In the genomic region with DNA sequence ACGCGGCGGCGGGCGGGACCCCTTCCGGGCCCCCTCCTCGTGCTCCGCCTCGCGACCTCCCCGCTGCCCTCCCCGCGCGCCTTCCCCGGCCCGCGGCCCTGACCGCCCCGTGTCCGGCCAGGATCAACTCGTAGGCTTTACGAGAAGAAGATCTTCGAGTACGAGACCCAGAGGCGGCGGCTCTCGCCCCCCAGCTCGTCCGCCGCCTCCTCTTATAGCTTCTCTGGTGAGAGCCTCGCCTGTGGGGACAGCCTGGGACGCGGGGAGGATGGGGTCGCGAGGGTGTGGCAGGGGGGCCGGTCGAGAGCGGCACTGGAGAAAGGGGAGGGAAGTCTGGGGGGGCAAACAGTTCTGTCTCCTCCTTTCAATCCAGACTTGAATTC, we compare ENCODE assay signal across 1 cellular context.
TF ChIP-seq lines count a peak whose summit lies in the region.

No MANE protein-coding gene starts in this region.

TF ChIP-seq in HepG2, 621 proteins besides CTCF, POLR2A, EP300 and RAD21 (continues in another document):
- TF ChIP-seq HMG20A (CRISPR knock-in tag; IDR thresholded peaks at IDR 0.05; ENCODE audit: borderline replicate concordance) (no peak), ZNF878 (CRISPR knock-in tag; IDR thresholded peaks at IDR 0.05) (no peak), POLR2AphosphoS2 (IDR thresholded peaks at IDR 0.05; ENCODE audit: low read depth, low read length) (no peak), TARDBP (CRISPR knock-in tag; IDR thresholded peaks at IDR 0.05) (no peak), MNT (IDR thresholded peaks at IDR 0.05) (no peak), RELA (CRISPR knock-in tag; IDR thresholded peaks at IDR 0.05) (no peak), AGO1 (IDR thresholded peaks at IDR 0.05; ENCODE audit: low read depth, low read length, poor library complexity, severe bottlenecking) (no peak), CCDC6 (CRISPR knock-in tag; IDR thresholded peaks at IDR 0.05) (no peak), ZNF136 (CRISPR knock-in tag; IDR thresholded peaks at IDR 0.05; ENCODE audit: low read depth) (no peak), ZC3H4 (CRISPR knock-in tag; IDR thresholded peaks at IDR 0.05; ENCODE audit: borderline replicate concordance) (no peak), PATZ1 (CRISPR knock-in tag; IDR thresholded peaks at IDR 0.05) (no peak), ZNF3 (CRISPR knock-in tag; IDR thresholded peaks at IDR 0.05) (no peak), ZNF510 (CRISPR knock-in tag; IDR thresholded peaks at IDR 0.05; ENCODE audit: low read depth) (no peak), ZMAT3 (CRISPR knock-in tag; conservative IDR thresholded peaks at IDR 0.05) (no peak), MLLT10 (CRISPR knock-in tag; IDR thresholded peaks at IDR 0.05) (no peak), KLF15 (CRISPR knock-in tag; IDR thresholded peaks at IDR 0.05; ENCODE audit: borderline replicate concordance) (no peak), GFI1 (CRISPR knock-in tag; IDR thresholded peaks at IDR 0.05; ENCODE audit: borderline replicate concordance) (no peak), ZNF687 (CRISPR knock-in tag; IDR thresholded peaks at IDR 0.05) (peak; percentile 12; the same call in 1 of the 2 replicates), ZNF768 (CRISPR knock-in tag; IDR thresholded peaks at IDR 0.05) (0 out of 2 replicates have a peak, but pooled peaks have one; percentile 5), FUBP1 (CRISPR knock-in tag; IDR thresholded peaks at IDR 0.05; ENCODE audit: borderline replicate concordance) (no peak), ATF3 (CRISPR knock-in tag; IDR thresholded peaks at IDR 0.05) (no peak), PRMT3 (CRISPR knock-in tag; IDR thresholded peaks at IDR 0.05; ENCODE audit: borderline replicate concordance, low read depth) (no peak), ZMYM4 (CRISPR knock-in tag; IDR thresholded peaks at IDR 0.05) (no peak), ZNF558 (CRISPR knock-in tag; IDR thresholded peaks at IDR 0.05; ENCODE audit: borderline replicate concordance) (0 out of 2 replicates have a peak, but pooled peaks have one; percentile 28), ZBTB38 (CRISPR knock-in tag; IDR thresholded peaks at IDR 0.05) (0 out of 2 replicates have a peak, but pooled peaks have one; percentile 1), RBM22 (optimal IDR thresholded peaks at IDR 0.05; ENCODE audit: low read length) (no peak)
- TF ChIP-seq, protein P1, sequence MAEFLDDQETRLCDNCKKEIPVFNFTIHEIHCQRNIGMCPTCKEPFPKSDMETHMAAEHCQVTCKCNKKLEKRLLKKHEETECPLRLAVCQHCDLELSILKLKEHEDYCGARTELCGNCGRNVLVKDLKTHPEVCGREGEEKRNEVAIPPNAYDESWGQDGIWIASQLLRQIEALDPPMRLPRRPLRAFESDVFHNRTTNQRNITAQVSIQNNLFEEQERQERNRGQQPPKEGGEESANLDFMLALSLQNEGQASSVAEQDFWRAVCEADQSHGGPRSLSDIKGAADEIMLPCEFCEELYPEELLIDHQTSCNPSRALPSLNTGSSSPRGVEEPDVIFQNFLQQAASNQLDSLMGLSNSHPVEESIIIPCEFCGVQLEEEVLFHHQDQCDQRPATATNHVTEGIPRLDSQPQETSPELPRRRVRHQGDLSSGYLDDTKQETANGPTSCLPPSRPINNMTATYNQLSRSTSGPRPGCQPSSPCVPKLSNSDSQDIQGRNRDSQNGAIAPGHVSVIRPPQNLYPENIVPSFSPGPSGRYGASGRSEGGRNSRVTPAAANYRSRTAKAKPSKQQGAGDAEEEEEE (CRISPR knock-in tag; IDR thresholded peaks at IDR 0.05; ENCODE audit: borderline replicate concordance), result no peak
- TF ChIP-seq, protein P2, sequence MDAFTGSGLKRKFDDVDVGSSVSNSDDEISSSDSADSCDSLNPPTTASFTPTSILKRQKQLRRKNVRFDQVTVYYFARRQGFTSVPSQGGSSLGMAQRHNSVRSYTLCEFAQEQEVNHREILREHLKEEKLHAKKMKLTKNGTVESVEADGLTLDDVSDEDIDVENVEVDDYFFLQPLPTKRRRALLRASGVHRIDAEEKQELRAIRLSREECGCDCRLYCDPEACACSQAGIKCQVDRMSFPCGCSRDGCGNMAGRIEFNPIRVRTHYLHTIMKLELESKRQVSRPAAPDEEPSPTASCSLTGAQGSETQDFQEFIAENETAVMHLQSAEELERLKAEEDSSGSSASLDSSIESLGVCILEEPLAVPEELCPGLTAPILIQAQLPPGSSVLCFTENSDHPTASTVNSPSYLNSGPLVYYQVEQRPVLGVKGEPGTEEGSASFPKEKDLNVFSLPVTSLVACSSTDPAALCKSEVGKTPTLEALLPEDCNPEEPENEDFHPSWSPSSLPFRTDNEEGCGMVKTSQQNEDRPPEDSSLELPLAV (CRISPR knock-in tag; conservative IDR thresholded peaks at IDR 0.05; ENCODE audit: low read depth), result 0 out of 2 replicates have a peak, but pooled peaks have one; percentile 10
- TF ChIP-seq, protein P3, sequence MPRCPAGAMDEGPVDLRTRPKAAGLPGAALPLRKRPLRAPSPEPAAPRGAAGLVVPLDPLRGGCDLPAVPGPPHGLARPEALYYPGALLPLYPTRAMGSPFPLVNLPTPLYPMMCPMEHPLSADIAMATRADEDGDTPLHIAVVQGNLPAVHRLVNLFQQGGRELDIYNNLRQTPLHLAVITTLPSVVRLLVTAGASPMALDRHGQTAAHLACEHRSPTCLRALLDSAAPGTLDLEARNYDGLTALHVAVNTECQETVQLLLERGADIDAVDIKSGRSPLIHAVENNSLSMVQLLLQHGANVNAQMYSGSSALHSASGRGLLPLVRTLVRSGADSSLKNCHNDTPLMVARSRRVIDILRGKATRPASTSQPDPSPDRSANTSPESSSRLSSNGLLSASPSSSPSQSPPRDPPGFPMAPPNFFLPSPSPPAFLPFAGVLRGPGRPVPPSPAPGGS (CRISPR knock-in tag; IDR thresholded peaks at IDR 0.05), result no peak
- TF ChIP-seq, protein P4, sequence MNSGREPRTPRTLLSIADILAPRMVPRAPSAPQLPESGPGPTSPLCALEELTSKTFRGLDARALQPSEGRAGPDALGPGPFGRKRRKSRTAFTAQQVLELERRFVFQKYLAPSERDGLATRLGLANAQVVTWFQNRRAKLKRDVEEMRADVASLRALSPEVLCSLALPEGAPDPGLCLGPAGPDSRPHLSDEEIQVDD (CRISPR knock-in tag; IDR thresholded peaks at IDR 0.05; ENCODE audit: borderline replicate concordance), result no peak
- TF ChIP-seq, protein P5, sequence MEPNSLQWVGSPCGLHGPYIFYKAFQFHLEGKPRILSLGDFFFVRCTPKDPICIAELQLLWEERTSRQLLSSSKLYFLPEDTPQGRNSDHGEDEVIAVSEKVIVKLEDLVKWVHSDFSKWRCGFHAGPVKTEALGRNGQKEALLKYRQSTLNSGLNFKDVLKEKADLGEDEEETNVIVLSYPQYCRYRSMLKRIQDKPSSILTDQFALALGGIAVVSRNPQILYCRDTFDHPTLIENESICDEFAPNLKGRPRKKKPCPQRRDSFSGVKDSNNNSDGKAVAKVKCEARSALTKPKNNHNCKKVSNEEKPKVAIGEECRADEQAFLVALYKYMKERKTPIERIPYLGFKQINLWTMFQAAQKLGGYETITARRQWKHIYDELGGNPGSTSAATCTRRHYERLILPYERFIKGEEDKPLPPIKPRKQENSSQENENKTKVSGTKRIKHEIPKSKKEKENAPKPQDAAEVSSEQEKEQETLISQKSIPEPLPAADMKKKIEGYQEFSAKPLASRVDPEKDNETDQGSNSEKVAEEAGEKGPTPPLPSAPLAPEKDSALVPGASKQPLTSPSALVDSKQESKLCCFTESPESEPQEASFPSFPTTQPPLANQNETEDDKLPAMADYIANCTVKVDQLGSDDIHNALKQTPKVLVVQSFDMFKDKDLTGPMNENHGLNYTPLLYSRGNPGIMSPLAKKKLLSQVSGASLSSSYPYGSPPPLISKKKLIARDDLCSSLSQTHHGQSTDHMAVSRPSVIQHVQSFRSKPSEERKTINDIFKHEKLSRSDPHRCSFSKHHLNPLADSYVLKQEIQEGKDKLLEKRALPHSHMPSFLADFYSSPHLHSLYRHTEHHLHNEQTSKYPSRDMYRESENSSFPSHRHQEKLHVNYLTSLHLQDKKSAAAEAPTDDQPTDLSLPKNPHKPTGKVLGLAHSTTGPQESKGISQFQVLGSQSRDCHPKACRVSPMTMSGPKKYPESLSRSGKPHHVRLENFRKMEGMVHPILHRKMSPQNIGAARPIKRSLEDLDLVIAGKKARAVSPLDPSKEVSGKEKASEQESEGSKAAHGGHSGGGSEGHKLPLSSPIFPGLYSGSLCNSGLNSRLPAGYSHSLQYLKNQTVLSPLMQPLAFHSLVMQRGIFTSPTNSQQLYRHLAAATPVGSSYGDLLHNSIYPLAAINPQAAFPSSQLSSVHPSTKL (CRISPR knock-in tag; IDR thresholded peaks at IDR 0.05), result no peak
